Comparison of ENCODE assay signal across 1 cellular context in the genomic region with DNA sequence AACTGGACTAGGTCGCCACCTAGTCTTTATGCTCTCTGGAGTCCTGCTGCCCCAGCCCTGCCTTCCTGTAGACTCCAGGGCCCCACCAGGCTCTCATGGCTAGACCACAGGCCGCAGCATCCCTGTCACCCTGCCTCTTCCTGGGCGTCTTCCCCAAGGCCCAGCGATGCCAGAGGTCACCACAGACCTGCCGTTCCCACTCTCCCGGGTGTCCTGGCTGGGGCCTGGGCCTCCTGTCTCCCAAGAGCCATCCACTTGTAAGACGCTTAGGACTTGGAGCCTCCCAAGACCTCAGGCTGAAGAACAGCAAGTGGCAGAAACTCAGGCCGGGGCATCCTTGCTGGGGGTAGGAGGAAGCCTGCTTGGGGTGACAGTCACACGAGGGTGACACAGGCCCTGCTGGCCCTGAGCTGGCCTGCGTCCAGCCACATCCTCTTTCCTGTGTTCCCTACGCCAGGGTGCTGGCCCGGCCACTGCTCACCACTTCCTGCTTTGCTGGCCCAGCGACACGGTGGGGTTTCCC.
TF ChIP-seq lines count a peak whose summit lies in the region.

No MANE protein-coding gene starts in this region.

TF ChIP-seq in SK-N-SH, 30 proteins besides CTCF, POLR2A, EP300 and RAD21:
- TF ChIP-seq, protein P1, sequence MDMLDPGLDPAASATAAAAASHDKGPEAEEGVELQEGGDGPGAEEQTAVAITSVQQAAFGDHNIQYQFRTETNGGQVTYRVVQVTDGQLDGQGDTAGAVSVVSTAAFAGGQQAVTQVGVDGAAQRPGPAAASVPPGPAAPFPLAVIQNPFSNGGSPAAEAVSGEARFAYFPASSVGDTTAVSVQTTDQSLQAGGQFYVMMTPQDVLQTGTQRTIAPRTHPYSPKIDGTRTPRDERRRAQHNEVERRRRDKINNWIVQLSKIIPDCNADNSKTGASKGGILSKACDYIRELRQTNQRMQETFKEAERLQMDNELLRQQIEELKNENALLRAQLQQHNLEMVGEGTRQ (IDR thresholded peaks at IDR 0.05; ENCODE audit: borderline replicate concordance, low read depth, low read length): no peak
- TF ChIP-seq TAF1 (IDR thresholded peaks at IDR 0.05; ENCODE audit: borderline replicate concordance, low read depth, low read length): no peak
- TF ChIP-seq, protein P2, sequence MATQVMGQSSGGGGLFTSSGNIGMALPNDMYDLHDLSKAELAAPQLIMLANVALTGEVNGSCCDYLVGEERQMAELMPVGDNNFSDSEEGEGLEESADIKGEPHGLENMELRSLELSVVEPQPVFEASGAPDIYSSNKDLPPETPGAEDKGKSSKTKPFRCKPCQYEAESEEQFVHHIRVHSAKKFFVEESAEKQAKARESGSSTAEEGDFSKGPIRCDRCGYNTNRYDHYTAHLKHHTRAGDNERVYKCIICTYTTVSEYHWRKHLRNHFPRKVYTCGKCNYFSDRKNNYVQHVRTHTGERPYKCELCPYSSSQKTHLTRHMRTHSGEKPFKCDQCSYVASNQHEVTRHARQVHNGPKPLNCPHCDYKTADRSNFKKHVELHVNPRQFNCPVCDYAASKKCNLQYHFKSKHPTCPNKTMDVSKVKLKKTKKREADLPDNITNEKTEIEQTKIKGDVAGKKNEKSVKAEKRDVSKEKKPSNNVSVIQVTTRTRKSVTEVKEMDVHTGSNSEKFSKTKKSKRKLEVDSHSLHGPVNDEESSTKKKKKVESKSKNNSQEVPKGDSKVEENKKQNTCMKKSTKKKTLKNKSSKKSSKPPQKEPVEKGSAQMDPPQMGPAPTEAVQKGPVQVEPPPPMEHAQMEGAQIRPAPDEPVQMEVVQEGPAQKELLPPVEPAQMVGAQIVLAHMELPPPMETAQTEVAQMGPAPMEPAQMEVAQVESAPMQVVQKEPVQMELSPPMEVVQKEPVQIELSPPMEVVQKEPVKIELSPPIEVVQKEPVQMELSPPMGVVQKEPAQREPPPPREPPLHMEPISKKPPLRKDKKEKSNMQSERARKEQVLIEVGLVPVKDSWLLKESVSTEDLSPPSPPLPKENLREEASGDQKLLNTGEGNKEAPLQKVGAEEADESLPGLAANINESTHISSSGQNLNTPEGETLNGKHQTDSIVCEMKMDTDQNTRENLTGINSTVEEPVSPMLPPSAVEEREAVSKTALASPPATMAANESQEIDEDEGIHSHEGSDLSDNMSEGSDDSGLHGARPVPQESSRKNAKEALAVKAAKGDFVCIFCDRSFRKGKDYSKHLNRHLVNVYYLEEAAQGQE (IDR thresholded peaks at IDR 0.05; ENCODE audit: low read depth, low read length): no peak
- no peak for TF ChIP-seq GABPA (IDR thresholded peaks at IDR 0.05; ENCODE audit: low read depth)
- no peak for TF ChIP-seq SMC3 (IDR thresholded peaks at IDR 0.05; ENCODE audit: low read depth, low read length)
- TF ChIP-seq MEF2A (IDR thresholded peaks at IDR 0.05; ENCODE audit: borderline replicate concordance, low read depth): no peak
